In genomic region chr16:31475949-31476304, GRCh38 we compare ENCODE assay signal across 12 cellular contexts. TPM values are rescaled to one million over a fixed set of nuclear protein-coding genes. Genes with fewer than 3 reads are reported as not detected.
DNase-seq lines count a peak whose midpoint lies in the region; ATAC-seq, FAIRE-seq and TF ChIP-seq lines count a peak whose summit lies in the region.
"Had no signal": no experiment of that assay in that cellular context is flagged by ENCODE, and none has a peak within 500 bp of the region (broad histone marks: within the 10 kb centered on the region; RNA-seq: fewer than 3 reads in every experiment).

No MANE protein-coding gene starts in this region.

- H3K9ac ChIP-seq in HepG2 (ENCODE audit: insufficient read depth, low read depth, low read length) = no peak overlapping the region
- H3K9ac ChIP-seq in trophoblast cell (ENCODE audit: low read length) = no peak overlapping the region

- H3K23ac ChIP-seq in trophoblast cell (ENCODE audit: low read length) = no peak overlapping the region

- no peak overlapping the region for H4K12ac ChIP-seq in trophoblast cell (ENCODE audit: low read depth, low read length)

- intact Hi-C loops in HepG2 (cut with micrococcal nuclease; ENCODE audit: unreplicated experiment) = loop anchor here (2.0 to 5.0 kb wide), 2 partner anchors 33 to 221 kb away; partner anchors contain the start of gene RUSF1
- intact Hi-C loops in right lobe of liver (cut with DNase I) = loop anchor here in 1 of 2 donors (10.0 kb wide), 1 partner anchor 219 kb away; no protein-coding TSS in a partner anchor
- intact Hi-C loops in body of pancreas (cut with DNase I) = no loop called here
- intact Hi-C loops in mucosa of descending colon (cut with DNase I, micrococcal nuclease) = no loop called here

- no peak for TF ChIP-seq RAD21 in HepG2 (CRISPR knock-in tag; IDR thresholded peaks at IDR 0.05)

- CTCF ChIA-PET in HepG2 (lab: Yijun Ruan, JAX; ENCODE audit: low intra/inter-chr PET ratio, low total read pairs) = no interaction called here

- in situ Hi-C loops in HepG2 (cut with HindIII; ENCODE audit: extremely low pct_ligation_motif_present, low pct_unique_long_range_greater_than_20kb) = no loop called here

- no peak overlapping the region for H2AK5ac ChIP-seq in trophoblast cell (ENCODE audit: low read length)

- DNase-seq in HepG2 (ENCODE audit: low spot score) (no peak), right lobe of liver (no peak), body of pancreas (no peak), mucosa of descending colon (peak; percentile 70 to 80 (median 70)), NCI-H187 (lab: John Stamatoyannopoulos, UW) (no peak), trophoblast cell (no peak), ecto neural progenitor cell (ENCODE audit: low spot score) (no peak)
- DNase-seq: heart left ventricle; NCI-H524 treated with DMSO at 0.1 percent for 48 hours; stimulated activated CD4-positive, alpha-beta T cell treated with anti-CD3 and anti-CD28 coated beads, Interleukin-4, amount 100 ng/mL, for 4 hours had no signal

- no peaks in the 10 kb centered on the region for H3K79me2 ChIP-seq in HepG2 (ENCODE audit: insufficient read depth, low read length)
- H3K79me2 ChIP-seq in trophoblast cell (ENCODE audit: control insufficient read depth, insufficient read depth, low read length, poor library complexity) = peaks cover 12% of the 10 kb centered on the region

- H2BK5ac ChIP-seq in trophoblast cell (ENCODE audit: low read depth, low read length, poor library complexity) = no peak overlapping the region

- TF ChIP-seq CTCF in HepG2 (CRISPR knock-in tag; IDR thresholded peaks at IDR 0.05) (no peak), right lobe of liver (IDR thresholded peaks at IDR 0.05) (no peak), body of pancreas (IDR thresholded peaks at IDR 0.05) (no peak), mucosa of descending colon (IDR thresholded peaks at IDR 0.05) (no peak)

- H3K9me3 ChIP-seq in HepG2 (ENCODE audit: low read length) (no peaks in the 10 kb centered on the region), right lobe of liver (no peaks in the 10 kb centered on the region), body of pancreas (no peaks in the 10 kb centered on the region), mucosa of descending colon (no peaks in the 10 kb centered on the region), trophoblast cell (ENCODE audit: insufficient read depth, low read depth, low read length) (peaks cover 5% of the 10 kb centered on the region)
- H3K9me3 ChIP-seq: heart left ventricle had no signal

- ATAC-seq in HepG2 = no peak
- no peak for ATAC-seq in right lobe of liver
- no peak for ATAC-seq in body of pancreas
- no peak for ATAC-seq in mucosa of descending colon
- no peak for ATAC-seq in HG02973 (IDR thresholded peaks at IDR 0.05; ENCODE audit: unreplicated experiment)
- ATAC-seq: heart left ventricle had no signal

- H3K4me3 ChIP-seq in HepG2 (replicated peaks in 1 of 3; ENCODE audit: insufficient read depth in 1 of 3, low read depth in 2 of 3, low read length in 3 of 3) = no peak overlapping the region; a peak in 1 of 6 replicates
- H3K4me3 ChIP-seq in right lobe of liver = peak overlapping the region in 1 of 3 donors; percentile 63
- no peak overlapping the region for H3K4me3 ChIP-seq in body of pancreas
- H3K4me3 ChIP-seq in mucosa of descending colon = no peak overlapping the region
- H3K4me3 ChIP-seq in trophoblast cell (ENCODE audit: low read depth, low read length) = no peak overlapping the region

- H4K91ac ChIP-seq in trophoblast cell (ENCODE audit: low read depth, low read length) = no peak overlapping the region

- no peak for FAIRE-seq in HepG2 (lab: Jason Lieb, UNC)
- FAIRE-seq: colon had no signal

- H3K36me3 ChIP-seq in HepG2 (replicated peaks in 1 of 2; ENCODE audit: control insufficient read depth in 1 of 2, insufficient read depth in 2 of 2, low read length in 2 of 2) (no peaks in the 10 kb centered on the region), right lobe of liver (no peaks in the 10 kb centered on the region), body of pancreas (replicated peaks in 1 of 2; ENCODE audit: insufficient read depth in 1 of 2, low read depth in 2 of 2) (no peaks in the 10 kb centered on the region), mucosa of descending colon (ENCODE audit: low read depth) (no peaks in the 10 kb centered on the region), trophoblast cell (ENCODE audit: control insufficient read depth in 1 of 2, insufficient read depth in 2 of 2, low read length in 2 of 2) (peaks cover 20 to 22% of the 10 kb centered on the region in 2 experiments)

- no peak overlapping the region for H4K8ac ChIP-seq in trophoblast cell (ENCODE audit: low read depth, low read length)

- H2BK12ac ChIP-seq in trophoblast cell (ENCODE audit: low read length) = no peak overlapping the region

- H3K27me3 ChIP-seq in HepG2 (ENCODE audit: control insufficient read depth in 1 of 2, insufficient read depth in 2 of 2, low read length in 2 of 2) = peaks cover 0 to 16% of the 10 kb centered on the region in 2 experiments; a peak in 3 of 5 replicates
- no peaks in the 10 kb centered on the region for H3K27me3 ChIP-seq in right lobe of liver
- H3K27me3 ChIP-seq in body of pancreas = no peaks in the 10 kb centered on the region
- H3K27me3 ChIP-seq in trophoblast cell (ENCODE audit: insufficient read depth, low read length) = peaks cover 10% of the 10 kb centered on the region

- no peak overlapping the region for H3K4ac ChIP-seq in trophoblast cell (ENCODE audit: low read depth, low read length)

- POLR2A ChIA-PET in HepG2 (lab: Yijun Ruan, JAX) = interaction anchor here (1.9 to 5.0 kb wide), 3 partner anchors 10 to 296 kb away, joined by 6 to 110 read pairs (median 9); partner anchors contain the start of genes ARMC5 and FUS

- H3K27ac ChIP-seq in HepG2 (ENCODE audit: extremely low read length, insufficient read depth, low read length) (no peak overlapping the region), right lobe of liver (no peak overlapping the region), body of pancreas (peak overlapping the region; percentile 87 to 94 (median 89)), trophoblast cell (ENCODE audit: low read depth, low read length) (no peak overlapping the region)

- no peak for TF ChIP-seq EP300 in HepG2 (IDR thresholded peaks at IDR 0.05; ENCODE audit: low read depth in 2 of 2, low read length in 2 of 2)
- TF ChIP-seq EP300 in HepG2 (CRISPR knock-in tag; IDR thresholded peaks at IDR 0.05; ENCODE audit: borderline replicate concordance) = no peak

- no peak overlapping the region for H2BK120ac ChIP-seq in trophoblast cell (ENCODE audit: insufficient read depth, low read length, poor library complexity)

- H3K18ac ChIP-seq in trophoblast cell (ENCODE audit: low read length) = no peak overlapping the region

- peaks cover 17% of the 10 kb centered on the region for H3K79me1 ChIP-seq in trophoblast cell (ENCODE audit: low read length)

- no TSS peak for BruUV-seq in HepG2 (replicated peaks; lab: Mats Ljungman, UMichigan)

- no peak overlapping the region for H3K14ac ChIP-seq in trophoblast cell (ENCODE audit: low read length)

- WGBS in HepG2 (ENCODE audit: low lambda C conversion rate) = 94% methylated on average over 26 of the region's 26 CpGs
- WGBS in right lobe of liver (ENCODE audit: insufficient coverage, low coverage, low lambda C conversion rate, missing lambda C conversion rate) = 16% methylated on average over 5 of the region's 26 CpGs
- WGBS in body of pancreas, 2 donors = 14 to 25% methylated on average over 4 to 26 of the region's 26 CpGs
- no CpG with 5 or more reads among the region's 26 CpGs for WGBS in trophoblast cell (ENCODE audit: extremely low coverage, insufficient coverage, insufficient read length)

- TF ChIP-seq POLR2A in HepG2 (IDR thresholded peaks at IDR 0.05; ENCODE audit: insufficient read depth in 1 of 2, low read depth in 2 of 2, low read length in 2 of 2) = no peak
- TF ChIP-seq POLR2A in right lobe of liver (IDR thresholded peaks at IDR 0.05) = no peak
- no peak for TF ChIP-seq POLR2A in body of pancreas (IDR thresholded peaks at IDR 0.05)

- H3K4me1 ChIP-seq in HepG2 (ENCODE audit: insufficient read depth, low read length) (peaks cover 77% of the 10 kb centered on the region), right lobe of liver (peaks cover 0 to 30% (median 2%) of the 10 kb centered on the region in 4 donors), body of pancreas (peaks cover 35% of the 10 kb centered on the region), mucosa of descending colon (ENCODE audit: low read depth) (peaks cover 25% of the 10 kb centered on the region), trophoblast cell (ENCODE audit: control insufficient read depth in 1 of 2, insufficient read depth in 2 of 2, low read length in 2 of 2) (peaks cover 17 to 20% of the 10 kb centered on the region in 2 experiments)

- H2AFZ ChIP-seq in HepG2 (ENCODE audit: low read length) (no peak overlapping the region), trophoblast cell (ENCODE audit: insufficient read depth, low read length, poor library complexity) (no peak overlapping the region)

- H4K20me1 ChIP-seq in HepG2 (ENCODE audit: insufficient read depth, low read length) = no peaks in the 10 kb centered on the region

- H3K4me2 ChIP-seq in HepG2 (ENCODE audit: low read depth, low read length) (no peak overlapping the region), trophoblast cell (ENCODE audit: low read length) (no peak overlapping the region)

RNA-seq across cellular contexts. Expression of gene TGFB1I1, which starts 4.0 kb away (rescaled TPM):
- total RNA-seq in HepG2 (2016; rRNA removed; fragmentation: Illumina TruSeq; extraction: Trizol) (0.52 and 0.80 TPM in 2 replicates), right lobe of liver (1 to 10 TPM; 1.9 to 7.9 (median 6.7) TPM), body of pancreas (10 to 100 TPM in 1 of 2 donors, 1 to 10 TPM in 1; 8.6 to 16.6 TPM), mucosa of descending colon (100 to 1,000 TPM in 1 of 3 donors, 10 to 100 TPM in 1, 1 to 10 TPM in 1; 7.8 to 227 (median 26.1) TPM)
- total RNA-seq in HepG2 (2016; cell fraction: cytosol; rRNA removed; fragmentation: Illumina TruSeq; extraction: Trizol; ENCODE audit: low read depth) = 0.53 and 0.61 TPM in 2 replicates
- total RNA-seq in HepG2 (2016; cell fraction: insoluble cytoplasmic fraction; rRNA removed; fragmentation: Illumina TruSeq; extraction: Trizol) = 0.31 and 0.87 TPM in 2 replicates
- total RNA-seq in HepG2 (2016; cell fraction: membrane; rRNA removed; fragmentation: Illumina TruSeq; extraction: Trizol) = 0.72 and 0.80 TPM in 2 replicates
- 0.84 and 0.97 TPM in 2 replicates for total RNA-seq in HepG2 (2016; cell fraction: nucleus; rRNA removed; fragmentation: Illumina TruSeq; extraction: Trizol)
- polyA plus RNA-seq in HepG2 (2011; rRNA removed) = 2.9 TPM in 2 replicates
- polyA plus RNA-seq in HepG2 (2011; cell fraction: cytosol; rRNA removed) = 2.2 and 2.6 TPM in 2 replicates
- 6.8 and 7.8 TPM in 2 replicates for polyA plus RNA-seq in HepG2 (2011; cell fraction: nucleus; rRNA removed)
- polyA plus RNA-seq in HepG2 (2012) = 0.55 and 1.2 TPM in 2 replicates
- polyA plus RNA-seq in HepG2 (2016; cell fraction: cytosol; fragmentation: Illumina TruSeq; extraction: Trizol; ENCODE audit: low read depth) = 1.5 and 2.0 TPM in 2 replicates
- 1.0 and 1.6 TPM in 2 replicates for polyA plus RNA-seq in HepG2 (2016; cell fraction: insoluble cytoplasmic fraction; fragmentation: Illumina TruSeq; extraction: Trizol; ENCODE audit: low read depth)
- 1.6 and 2.4 TPM in 2 replicates for polyA plus RNA-seq in HepG2 (2016; cell fraction: membrane; fragmentation: Illumina TruSeq; extraction: Trizol; ENCODE audit: low read depth)
- 1.2 and 2.2 TPM in 2 replicates for polyA plus RNA-seq in HepG2 (2016; cell fraction: nucleus; fragmentation: Illumina TruSeq; extraction: Trizol; ENCODE audit: insufficient read depth, low read depth)
- 1.8 and 12.1 TPM in 2 replicates for polyA minus RNA-seq in HepG2 (2011; rRNA and poly(A)+ RNA removed; ENCODE audit: low replicate concordance)
- polyA minus RNA-seq in HepG2 (2011; cell fraction: cytosol; rRNA and poly(A)+ RNA removed) = 1.4 and 3.0 TPM in 2 replicates
- 1.2 and 3.4 TPM in 2 replicates for polyA minus RNA-seq in HepG2 (2011; cell fraction: nucleus; rRNA and poly(A)+ RNA removed)
- 37.9 and 42.2 TPM in 2 replicates for polyA plus RNA-seq in trophoblast cell (2013)

RNA-seq across cellular contexts. Expression of gene SLC5A2, which starts 7.0 kb away (rescaled TPM):
- total RNA-seq in HepG2 (2016; rRNA removed; fragmentation: Illumina TruSeq; extraction: Trizol) (0.44 and 0.97 TPM in 2 replicates), right lobe of liver (under 1 TPM in 3 of 6 experiments, not detected in 3; 0.07 to 0.14 (median 0.12) TPM), body of pancreas (under 1 TPM in 1 of 2 donors, not detected in 1; 0.26 TPM), mucosa of descending colon (under 1 TPM in 2 of 3 donors, not detected in 1; 0.47 to 0.70 TPM)
- 0.30 and 0.44 TPM in 2 replicates for total RNA-seq in HepG2 (2016; cell fraction: cytosol; rRNA removed; fragmentation: Illumina TruSeq; extraction: Trizol; ENCODE audit: low read depth)
- total RNA-seq in HepG2 (2016; cell fraction: insoluble cytoplasmic fraction; rRNA removed; fragmentation: Illumina TruSeq; extraction: Trizol) = 0.97 TPM in 1 of 2 replicates, not detected in the other
- 0.53 and 0.72 TPM in 2 replicates for total RNA-seq in HepG2 (2016; cell fraction: membrane; rRNA removed; fragmentation: Illumina TruSeq; extraction: Trizol)
- total RNA-seq in HepG2 (2016; cell fraction: nucleus; rRNA removed; fragmentation: Illumina TruSeq; extraction: Trizol) = 0.81 and 2.1 TPM in 2 replicates
- 0.24 and 0.64 TPM in 2 replicates for polyA plus RNA-seq in HepG2 (2011; rRNA removed)
- polyA plus RNA-seq in HepG2 (2011; cell fraction: cytosol; rRNA removed) = 0.10 and 0.27 TPM in 2 replicates
- 3.9 and 6.8 TPM in 2 replicates for polyA plus RNA-seq in HepG2 (2011; cell fraction: nucleus; rRNA removed)
- 2.0 and 11.8 TPM in 2 replicates for polyA plus RNA-seq in HepG2 (2012)
- 0.08 and 0.14 TPM in 2 replicates for polyA plus RNA-seq in HepG2 (2016; cell fraction: cytosol; fragmentation: Illumina TruSeq; extraction: Trizol; ENCODE audit: low read depth)
- 0.51 TPM in 1 of 2 replicates, not detected in the other for polyA plus RNA-seq in HepG2 (2016; cell fraction: insoluble cytoplasmic fraction; fragmentation: Illumina TruSeq; extraction: Trizol; ENCODE audit: low read depth)
- polyA plus RNA-seq in HepG2 (2016; cell fraction: membrane; fragmentation: Illumina TruSeq; extraction: Trizol; ENCODE audit: low read depth) = 0.20 and 0.42 TPM in 2 replicates
- polyA plus RNA-seq in HepG2 (2016; cell fraction: nucleus; fragmentation: Illumina TruSeq; extraction: Trizol; ENCODE audit: insufficient read depth, low read depth) = 3.2 TPM in 2 replicates
- 0.09 and 1.2 TPM in 2 replicates for polyA minus RNA-seq in HepG2 (2011; rRNA and poly(A)+ RNA removed; ENCODE audit: low replicate concordance)
- polyA minus RNA-seq in HepG2 (2011; cell fraction: cytosol; rRNA and poly(A)+ RNA removed) = not detected in 2 replicates
- 0.77 and 0.87 TPM in 2 replicates for polyA minus RNA-seq in HepG2 (2011; cell fraction: nucleus; rRNA and poly(A)+ RNA removed)
- polyA plus RNA-seq in trophoblast cell (2013) = not detected in 2 replicates
- total RNA-seq: heart left ventricle had no signal

RNA-seq across cellular contexts. Expression of gene ARMC5, which starts 16.6 kb away (rescaled TPM):
- total RNA-seq in HepG2 (2016; rRNA removed; fragmentation: Illumina TruSeq; extraction: Trizol) (13.0 and 22.3 TPM in 2 replicates), right lobe of liver (10 to 100 TPM in 3 of 6 experiments, 1 to 10 TPM in 3; 3.9 to 20.9 (median 11.0) TPM), body of pancreas (10 to 100 TPM in 1 of 2 donors, 1 to 10 TPM in 1; 4.2 to 13.2 TPM), mucosa of descending colon (1 to 10 TPM; 8.3 to 9.9 (median 8.5) TPM)
- 2.5 and 3.1 TPM in 2 replicates for total RNA-seq in HepG2 (2016; cell fraction: cytosol; rRNA removed; fragmentation: Illumina TruSeq; extraction: Trizol; ENCODE audit: low read depth)
- 10.7 and 21.4 TPM in 2 replicates for total RNA-seq in HepG2 (2016; cell fraction: insoluble cytoplasmic fraction; rRNA removed; fragmentation: Illumina TruSeq; extraction: Trizol)
- 5.2 and 6.5 TPM in 2 replicates for total RNA-seq in HepG2 (2016; cell fraction: membrane; rRNA removed; fragmentation: Illumina TruSeq; extraction: Trizol)
- 20.2 and 21.0 TPM in 2 replicates for total RNA-seq in HepG2 (2016; cell fraction: nucleus; rRNA removed; fragmentation: Illumina TruSeq; extraction: Trizol)
- 10.8 and 11.9 TPM in 2 replicates for polyA plus RNA-seq in HepG2 (2011; rRNA removed)
- polyA plus RNA-seq in HepG2 (2011; cell fraction: cytosol; rRNA removed) = 6.1 and 8.8 TPM in 2 replicates
- polyA plus RNA-seq in HepG2 (2011; cell fraction: nucleus; rRNA removed) = 83.4 and 108 TPM in 2 replicates
- 6.3 and 9.1 TPM in 2 replicates for polyA plus RNA-seq in HepG2 (2012)
- polyA plus RNA-seq in HepG2 (2016; cell fraction: cytosol; fragmentation: Illumina TruSeq; extraction: Trizol; ENCODE audit: low read depth) = 1.9 and 2.5 TPM in 2 replicates
- polyA plus RNA-seq in HepG2 (2016; cell fraction: insoluble cytoplasmic fraction; fragmentation: Illumina TruSeq; extraction: Trizol; ENCODE audit: low read depth) = 13.4 and 15.6 TPM in 2 replicates
- 3.6 and 4.2 TPM in 2 replicates for polyA plus RNA-seq in HepG2 (2016; cell fraction: membrane; fragmentation: Illumina TruSeq; extraction: Trizol; ENCODE audit: low read depth)
- 51.3 and 57.5 TPM in 2 replicates for polyA plus RNA-seq in HepG2 (2016; cell fraction: nucleus; fragmentation: Illumina TruSeq; extraction: Trizol; ENCODE audit: insufficient read depth, low read depth)
- polyA minus RNA-seq in HepG2 (2011; rRNA and poly(A)+ RNA removed; ENCODE audit: low replicate concordance) = 7.1 and 29.7 TPM in 2 replicates
- 6.3 and 6.8 TPM in 2 replicates for polyA minus RNA-seq in HepG2 (2011; cell fraction: cytosol; rRNA and poly(A)+ RNA removed)
- polyA minus RNA-seq in HepG2 (2011; cell fraction: nucleus; rRNA and poly(A)+ RNA removed) = 19.5 and 24.3 TPM in 2 replicates
- polyA plus RNA-seq in trophoblast cell (2013) = 6.8 and 7.5 TPM in 2 replicates

RNA-seq across cellular contexts. Expression of gene RUSF1, which starts 32.3 kb away (rescaled TPM):
- total RNA-seq in HepG2 (2016; rRNA removed; fragmentation: Illumina TruSeq; extraction: Trizol) = 18.3 and 40.8 TPM in 2 replicates
- 8.5 and 8.7 TPM in 2 replicates for total RNA-seq in HepG2 (2016; cell fraction: cytosol; rRNA removed; fragmentation: Illumina TruSeq; extraction: Trizol; ENCODE audit: low read depth)
- 16.7 and 41.4 TPM in 2 replicates for total RNA-seq in HepG2 (2016; cell fraction: insoluble cytoplasmic fraction; rRNA removed; fragmentation: Illumina TruSeq; extraction: Trizol)
- total RNA-seq in HepG2 (2016; cell fraction: membrane; rRNA removed; fragmentation: Illumina TruSeq; extraction: Trizol) = 10.5 and 11.4 TPM in 2 replicates
- total RNA-seq in HepG2 (2016; cell fraction: nucleus; rRNA removed; fragmentation: Illumina TruSeq; extraction: Trizol) = 48.9 and 60.3 TPM in 2 replicates
- polyA plus RNA-seq in HepG2 (2011; rRNA removed) = 50.2 and 69.9 TPM in 2 replicates
- 28.1 and 38.9 TPM in 2 replicates for polyA plus RNA-seq in HepG2 (2011; cell fraction: cytosol; rRNA removed)
- 352 and 416 TPM in 2 replicates for polyA plus RNA-seq in HepG2 (2011; cell fraction: nucleus; rRNA removed)
- 53.4 and 53.6 TPM in 2 replicates for polyA plus RNA-seq in HepG2 (2012)
- polyA plus RNA-seq in HepG2 (2016; cell fraction: cytosol; fragmentation: Illumina TruSeq; extraction: Trizol; ENCODE audit: low read depth) = 5.4 TPM in 2 replicates
- polyA plus RNA-seq in HepG2 (2016; cell fraction: insoluble cytoplasmic fraction; fragmentation: Illumina TruSeq; extraction: Trizol; ENCODE audit: low read depth) = 15.6 and 18.6 TPM in 2 replicates
- polyA plus RNA-seq in HepG2 (2016; cell fraction: membrane; fragmentation: Illumina TruSeq; extraction: Trizol; ENCODE audit: low read depth) = 8.3 and 8.9 TPM in 2 replicates
- 132 and 141 TPM in 2 replicates for polyA plus RNA-seq in HepG2 (2016; cell fraction: nucleus; fragmentation: Illumina TruSeq; extraction: Trizol; ENCODE audit: insufficient read depth, low read depth)
- polyA minus RNA-seq in HepG2 (2011; rRNA and poly(A)+ RNA removed; ENCODE audit: low replicate concordance) = 53.9 and 91.0 TPM in 2 replicates
- polyA minus RNA-seq in HepG2 (2011; cell fraction: cytosol; rRNA and poly(A)+ RNA removed) = 21.0 and 32.2 TPM in 2 replicates
- polyA minus RNA-seq in HepG2 (2011; cell fraction: nucleus; rRNA and poly(A)+ RNA removed) = 61.2 and 62.3 TPM in 2 replicates
- 10 to 100 TPM; 35.8 to 70.3 (median 54.5) TPM for total RNA-seq in right lobe of liver
- 10 to 100 TPM; 72.9 to 77.5 TPM for total RNA-seq in body of pancreas
- total RNA-seq in mucosa of descending colon = 10 to 100 TPM; 48.3 to 66.7 (median 51.7) TPM
- 34.5 and 35.2 TPM in 2 replicates for polyA plus RNA-seq in trophoblast cell (2013)

RNA-seq across cellular contexts. Expression of gene ZNF843, which starts 33.3 kb away (rescaled TPM):
- total RNA-seq in HepG2 (2016; rRNA removed; fragmentation: Illumina TruSeq; extraction: Trizol) (not detected in 2 replicates), right lobe of liver (under 1 TPM; 0.19 to 0.68 (median 0.36) TPM), body of pancreas (1 to 10 TPM; 3.6 to 4.7 TPM), mucosa of descending colon (under 1 TPM; 0.38 to 0.76 (median 0.53) TPM)
- 0.20 TPM in 1 of 2 replicates, not detected in the other for total RNA-seq in HepG2 (2016; cell fraction: cytosol; rRNA removed; fragmentation: Illumina TruSeq; extraction: Trizol; ENCODE audit: low read depth)
- not detected in 2 replicates for total RNA-seq in HepG2 (2016; cell fraction: insoluble cytoplasmic fraction; rRNA removed; fragmentation: Illumina TruSeq; extraction: Trizol)
- not detected in 2 replicates for total RNA-seq in HepG2 (2016; cell fraction: membrane; rRNA removed; fragmentation: Illumina TruSeq; extraction: Trizol)
- total RNA-seq in HepG2 (2016; cell fraction: nucleus; rRNA removed; fragmentation: Illumina TruSeq; extraction: Trizol) = not detected in 2 replicates
- 0.03 and 0.04 TPM in 2 replicates for polyA plus RNA-seq in HepG2 (2011; rRNA removed)
- polyA plus RNA-seq in HepG2 (2011; cell fraction: cytosol; rRNA removed) = 0.04 TPM in 1 of 2 replicates, not detected in the other
- not detected in 2 replicates for polyA plus RNA-seq in HepG2 (2011; cell fraction: nucleus; rRNA removed)
- polyA plus RNA-seq in HepG2 (2012) = not detected in 2 replicates
- not detected in 2 replicates for polyA plus RNA-seq in HepG2 (2016; cell fraction: cytosol; fragmentation: Illumina TruSeq; extraction: Trizol; ENCODE audit: low read depth)
- polyA plus RNA-seq in HepG2 (2016; cell fraction: insoluble cytoplasmic fraction; fragmentation: Illumina TruSeq; extraction: Trizol; ENCODE audit: low read depth) = not detected in 2 replicates
- polyA plus RNA-seq in HepG2 (2016; cell fraction: membrane; fragmentation: Illumina TruSeq; extraction: Trizol; ENCODE audit: low read depth) = not detected in 2 replicates
- not detected in 2 replicates for polyA plus RNA-seq in HepG2 (2016; cell fraction: nucleus; fragmentation: Illumina TruSeq; extraction: Trizol; ENCODE audit: insufficient read depth, low read depth)
- polyA minus RNA-seq in HepG2 (2011; rRNA and poly(A)+ RNA removed; ENCODE audit: low replicate concordance) = 0.12 TPM in 1 of 2 replicates, not detected in the other
- not detected in 2 replicates for polyA minus RNA-seq in HepG2 (2011; cell fraction: cytosol; rRNA and poly(A)+ RNA removed)
- not detected in 2 replicates for polyA minus RNA-seq in HepG2 (2011; cell fraction: nucleus; rRNA and poly(A)+ RNA removed)
- polyA plus RNA-seq in trophoblast cell (2013) = 0.53 and 0.70 TPM in 2 replicates

Comparison
In these comparisons a context has a peak if more than half of its experiments do, and no peak if none do; other contexts are left out.
1. DNase-seq: peak in mucosa of descending colon (3 of 3); none in HepG2 (single experiment), right lobe of liver (0 of 3), body of pancreas (0 of 4), NCI-H187 (0 of 2), trophoblast cell (0 of 2) and ecto neural progenitor cell (single experiment).
2. H3K27ac ChIP-seq: peak in body of pancreas (4 of 4); none in HepG2 (single experiment), right lobe of liver (0 of 3) and trophoblast cell (single experiment).